Comparison of ENCODE assay signal across 1 cellular context in the genomic region with DNA sequence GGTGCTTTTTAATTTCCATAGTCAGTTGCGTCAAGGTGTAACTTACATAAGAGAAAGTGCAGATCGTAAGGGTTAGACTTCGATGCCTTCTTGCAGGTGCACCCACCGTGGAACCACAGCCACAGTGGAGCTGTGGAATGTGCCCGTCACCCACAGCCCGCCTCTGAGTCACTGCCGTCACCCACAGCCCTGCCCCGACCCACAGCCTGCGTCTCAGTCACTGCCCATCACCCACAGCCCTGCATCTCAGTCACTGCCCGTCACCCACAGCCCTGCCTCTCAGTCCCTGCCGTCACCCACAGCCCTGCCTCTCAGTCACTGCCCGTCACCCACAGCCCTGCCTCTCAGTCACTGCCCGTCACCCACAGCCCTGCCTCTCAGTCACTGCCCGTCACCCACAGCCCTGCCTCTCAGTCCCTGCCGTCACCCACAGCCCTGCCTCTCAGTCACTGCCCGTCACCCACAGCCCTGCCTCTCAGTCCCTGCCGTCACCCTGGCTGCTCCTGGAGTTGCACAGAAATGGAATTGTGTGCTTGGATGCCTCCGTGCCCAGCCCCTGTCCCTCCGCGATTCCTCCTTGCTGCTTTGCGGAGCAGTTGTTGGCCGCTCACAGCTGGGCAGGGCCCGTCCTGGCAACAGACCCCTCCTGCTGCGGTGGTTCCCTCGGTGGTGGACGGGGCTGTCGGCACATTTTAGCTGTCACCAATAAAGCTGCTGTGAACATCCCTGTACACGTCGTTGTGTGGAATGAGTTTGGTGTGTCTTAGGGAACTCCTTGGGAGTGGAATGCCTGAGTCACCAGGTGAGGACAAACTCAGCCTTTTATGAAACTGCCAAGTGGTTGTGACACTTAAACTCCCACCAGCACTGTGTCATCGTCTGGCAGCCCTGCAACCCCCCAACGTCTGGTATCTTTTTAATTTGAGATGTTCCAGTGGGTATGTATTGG.
TF ChIP-seq lines count a peak whose summit lies in the region.

No MANE protein-coding gene starts in this region.

TF ChIP-seq in SK-N-SH, 30 proteins besides CTCF, POLR2A, EP300 and RAD21 (continued from another document):
- TF ChIP-seq USF1 (IDR thresholded peaks at IDR 0.05; ENCODE audit: borderline replicate concordance, low read depth) (no peak), TCF12 (IDR thresholded peaks at IDR 0.05) (no peak), FOXJ3 (CRISPR knock-in tag; IDR thresholded peaks at IDR 0.05) (no peak), YY1 (IDR thresholded peaks at IDR 0.05; ENCODE audit: low read depth) (no peak), TAF1 (IDR thresholded peaks at IDR 0.05; ENCODE audit: borderline replicate concordance, low read depth, low read length) (no peak), GABPA (IDR thresholded peaks at IDR 0.05; ENCODE audit: low read depth) (no peak), POLR2AphosphoS5 (IDR thresholded peaks at IDR 0.05; ENCODE audit: low read depth, low read length) (no peak), JUND (IDR thresholded peaks at IDR 0.05) (no peak), MEF2A (IDR thresholded peaks at IDR 0.05; ENCODE audit: borderline replicate concordance, low read depth) (no peak), NRF1 (IDR thresholded peaks at IDR 0.05; ENCODE audit: low read depth, low read length) (no peak), TEAD4 (IDR thresholded peaks at IDR 0.05; ENCODE audit: borderline replicate concordance, insufficient read depth) (no peak), ELF1 (IDR thresholded peaks at IDR 0.05) (no peak), GATA2 (CRISPR knock-in tag; IDR thresholded peaks at IDR 0.05) (no peak), CHD2 (IDR thresholded peaks at IDR 0.05; ENCODE audit: low read length, partially characterized antibody) (no peak), FOXM1 (IDR thresholded peaks at IDR 0.05; ENCODE audit: low read depth) (no peak), ZBTB33 (IDR thresholded peaks at IDR 0.05; ENCODE audit: borderline replicate concordance, low read depth) (no peak), SIN3A (IDR thresholded peaks at IDR 0.05; ENCODE audit: borderline replicate concordance, low read depth, low read length) (no peak)
- TF ChIP-seq, protein P1, sequence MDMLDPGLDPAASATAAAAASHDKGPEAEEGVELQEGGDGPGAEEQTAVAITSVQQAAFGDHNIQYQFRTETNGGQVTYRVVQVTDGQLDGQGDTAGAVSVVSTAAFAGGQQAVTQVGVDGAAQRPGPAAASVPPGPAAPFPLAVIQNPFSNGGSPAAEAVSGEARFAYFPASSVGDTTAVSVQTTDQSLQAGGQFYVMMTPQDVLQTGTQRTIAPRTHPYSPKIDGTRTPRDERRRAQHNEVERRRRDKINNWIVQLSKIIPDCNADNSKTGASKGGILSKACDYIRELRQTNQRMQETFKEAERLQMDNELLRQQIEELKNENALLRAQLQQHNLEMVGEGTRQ (IDR thresholded peaks at IDR 0.05; ENCODE audit: borderline replicate concordance, low read depth, low read length) = no peak
- TF ChIP-seq, protein P2, sequence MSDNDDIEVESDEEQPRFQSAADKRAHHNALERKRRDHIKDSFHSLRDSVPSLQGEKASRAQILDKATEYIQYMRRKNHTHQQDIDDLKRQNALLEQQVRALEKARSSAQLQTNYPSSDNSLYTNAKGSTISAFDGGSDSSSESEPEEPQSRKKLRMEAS (IDR thresholded peaks at IDR 0.05; ENCODE audit: low read depth) = no peak
